1 cellular context compared by ENCODE assay signal in genomic region chr20:49276895-49277785, GRCh38.
TF ChIP-seq lines count a peak whose summit lies in the region.

No MANE protein-coding gene starts in this region.

TF ChIP-seq in HEK293, 187 proteins besides CTCF, POLR2A, EP300 and RAD21 (continued from another document):
- TF ChIP-seq ZNF280C (tag by site-specific recombination; IDR thresholded peaks at IDR 0.05): no peak
- no peak for TF ChIP-seq ZNF529 (tag by site-specific recombination; IDR thresholded peaks at IDR 0.05; ENCODE audit: insufficient replicate concordance)
- TF ChIP-seq REST (tag by site-specific recombination; IDR thresholded peaks at IDR 0.05): peak; percentile 74; the same call in 1 of the 2 replicates
- no peak for TF ChIP-seq ZNF664 (tag by site-specific recombination; IDR thresholded peaks at IDR 0.05)
- TF ChIP-seq ZNF19 (tag by site-specific recombination; IDR thresholded peaks at IDR 0.05; ENCODE audit: low read depth): no peak
- TF ChIP-seq ZNF488 (tag by site-specific recombination; IDR thresholded peaks at IDR 0.05): 0 out of 2 replicates have a peak, but pooled peaks have one; percentile 36
- TF ChIP-seq ZNF561 (tag by site-specific recombination; IDR thresholded peaks at IDR 0.05; ENCODE audit: borderline replicate concordance): 0 out of 2 replicates have a peak, but pooled peaks have one; percentile 50
- TF ChIP-seq ZSCAN16 (tag by site-specific recombination; IDR thresholded peaks at IDR 0.05): no peak
- TF ChIP-seq ZBTB7A (tag by site-specific recombination; IDR thresholded peaks at IDR 0.05; ENCODE audit: low read depth): peak; percentile 44; the same call in 1 of the 2 replicates
- TF ChIP-seq ZFHX2 (tag by site-specific recombination; conservative IDR thresholded peaks at IDR 0.05): peak; percentile 89
- no peak for TF ChIP-seq ZNF621 (tag by site-specific recombination; IDR thresholded peaks at IDR 0.05)
- no peak for TF ChIP-seq ZNF169 (tag by site-specific recombination; IDR thresholded peaks at IDR 0.05)
- no peak for TF ChIP-seq ZNF132 (tag by site-specific recombination; IDR thresholded peaks at IDR 0.05; ENCODE audit: borderline replicate concordance)
- TF ChIP-seq ZNF239 (tag by site-specific recombination; IDR thresholded peaks at IDR 0.05): 0 out of 2 replicates have a peak, but pooled peaks have one; percentile 23
- no peak for TF ChIP-seq ZFP37 (tag by site-specific recombination; IDR thresholded peaks at IDR 0.05)
- TF ChIP-seq ZNF221 (tag by site-specific recombination; IDR thresholded peaks at IDR 0.05; ENCODE audit: borderline replicate concordance): no peak
- TF ChIP-seq REPIN1 (tag by site-specific recombination; IDR thresholded peaks at IDR 0.05; ENCODE audit: low read depth): no peak
- TF ChIP-seq ELK4 (IDR thresholded peaks at IDR 0.05; ENCODE audit: borderline replicate concordance, low read depth, low read length): no peak
- no peak for TF ChIP-seq GLI4 (tag by site-specific recombination; IDR thresholded peaks at IDR 0.05)
- TF ChIP-seq KLF17 (tag by site-specific recombination; IDR thresholded peaks at IDR 0.05): 0 out of 2 replicates have a peak, but pooled peaks have one; percentile 23
- peak; percentile 78 for TF ChIP-seq ZBTB17 (tag by site-specific recombination; IDR thresholded peaks at IDR 0.05)
- no peak for TF ChIP-seq ZNF211 (tag by site-specific recombination; IDR thresholded peaks at IDR 0.05; ENCODE audit: low read depth)
- peak; percentile 93 for TF ChIP-seq HIC1 (tag by site-specific recombination; IDR thresholded peaks at IDR 0.05)
- 0 out of 2 replicates have a peak, but pooled peaks have one; percentile 34 for TF ChIP-seq ZNF501 (tag by site-specific recombination; IDR thresholded peaks at IDR 0.05)
- TF ChIP-seq ZBTB1 (tag by site-specific recombination; IDR thresholded peaks at IDR 0.05): 0 out of 2 replicates have a peak, but pooled peaks have one; percentile 8
- TF ChIP-seq ZNF433 (tag by site-specific recombination; IDR thresholded peaks at IDR 0.05; ENCODE audit: low read depth): no peak
- TF ChIP-seq SETDB1 (IDR thresholded peaks at IDR 0.05; ENCODE audit: insufficient read length, low read length): peak; percentile 14
- no peak for TF ChIP-seq PRDM2 (tag by site-specific recombination; IDR thresholded peaks at IDR 0.05; ENCODE audit: borderline replicate concordance)
- peak; percentile 92 for TF ChIP-seq GLIS2 (tag by site-specific recombination; IDR thresholded peaks at IDR 0.05)
- TF ChIP-seq ZNF133 (tag by site-specific recombination; IDR thresholded peaks at IDR 0.05): peak; percentile 24; the same call in 1 of the 2 replicates
- TF ChIP-seq ZNF362 (tag by site-specific recombination; IDR thresholded peaks at IDR 0.05): peak; percentile 85
- TF ChIP-seq ZBTB48 (tag by site-specific recombination; IDR thresholded peaks at IDR 0.05): peak; percentile 97
- TF ChIP-seq SP7 (tag by site-specific recombination; IDR thresholded peaks at IDR 0.05): no peak
- no peak for TF ChIP-seq HOXA7 (CRISPR knock-in tag; IDR thresholded peaks at IDR 0.05; ENCODE audit: borderline replicate concordance)
- peak; percentile 79; the same call in 1 of the 2 replicates for TF ChIP-seq ZBTB20 (tag by site-specific recombination; IDR thresholded peaks at IDR 0.05)
- peak; percentile 19; the same call in 1 of the 2 replicates for TF ChIP-seq ZNF202 (tag by site-specific recombination; IDR thresholded peaks at IDR 0.05; ENCODE audit: borderline replicate concordance)
- TF ChIP-seq GLIS1 (tag by site-specific recombination; IDR thresholded peaks at IDR 0.05): peak; percentile 59
- TF ChIP-seq EGR2 (tag by site-specific recombination; IDR thresholded peaks at IDR 0.05; ENCODE audit: low read depth): peak; percentile 72
- TF ChIP-seq ZNF335 (tag by site-specific recombination; conservative IDR thresholded peaks at IDR 0.05): peak; percentile 7
- peak; percentile 41 for TF ChIP-seq ZIC2 (tag by site-specific recombination; IDR thresholded peaks at IDR 0.05)
- TF ChIP-seq ZNF510 (tag by site-specific recombination; IDR thresholded peaks at IDR 0.05; ENCODE audit: insufficient replicate concordance): no peak
- peak; percentile 33; the same call in 1 of the 2 replicates for TF ChIP-seq ZNF391 (tag by site-specific recombination; IDR thresholded peaks at IDR 0.05; ENCODE audit: borderline replicate concordance, low read depth)
